9 cellular contexts compared by ENCODE assay signal in the genomic region with DNA sequence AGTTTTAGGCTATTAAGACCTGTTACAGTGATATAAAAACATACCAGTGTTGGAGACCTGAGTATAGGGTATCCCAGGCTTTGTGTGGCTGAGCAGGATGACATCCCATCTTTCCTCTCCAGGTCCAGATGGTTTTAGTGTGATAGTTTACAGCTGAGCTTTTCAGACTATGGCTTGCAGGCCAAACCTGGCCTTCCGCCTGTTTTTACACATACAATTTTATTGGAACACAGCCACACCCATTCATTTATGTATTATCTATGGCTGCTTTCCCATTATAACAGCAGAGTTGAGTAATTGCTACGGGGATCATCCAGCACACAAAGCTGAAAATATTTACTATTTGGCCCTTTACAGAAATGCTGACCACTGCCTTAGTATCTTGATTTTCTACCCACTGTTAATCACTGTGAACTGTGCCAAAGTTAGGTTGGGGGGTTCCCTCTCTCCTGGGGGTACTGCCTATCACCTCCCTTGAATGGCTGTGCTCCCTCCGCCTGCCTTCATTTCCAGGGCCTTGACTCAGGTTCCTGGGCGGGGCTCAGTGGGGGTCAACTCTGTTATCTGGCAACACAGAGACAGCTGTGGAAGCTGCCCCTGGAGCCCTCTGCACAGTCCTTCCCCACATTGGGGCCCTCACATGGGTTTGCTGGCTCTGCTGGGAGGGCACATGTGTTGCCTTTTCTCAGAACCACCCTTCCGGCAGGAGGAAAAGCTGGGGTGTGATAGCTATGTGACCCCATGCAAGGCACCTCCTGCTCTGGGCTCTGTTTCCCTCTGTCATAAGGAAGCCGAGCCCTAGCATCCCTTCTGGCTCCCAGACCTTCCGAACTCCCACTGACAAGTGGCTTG. TPM values are rescaled to one million over a fixed set of nuclear protein-coding genes. Genes with fewer than 3 reads are reported as not detected.
DNase-seq lines count a peak whose midpoint lies in the region; ATAC-seq, FAIRE-seq and TF ChIP-seq lines count a peak whose summit lies in the region.
"Had no signal": no experiment of that assay in that cellular context is flagged by ENCODE, and none has a peak within 500 bp of the region (broad histone marks: within the 10 kb centered on the region; RNA-seq: fewer than 3 reads in every experiment).

No MANE protein-coding gene starts in this region.

- H3K27ac ChIP-seq in VCaP, result peak overlapping the region; percentile 99
- peak overlapping the region; percentile 61 to 84 (median 74) for H3K27ac ChIP-seq in pancreas
- H3K27ac ChIP-seq in endodermal cell (ENCODE audit: low read depth, low read length), result no peak overlapping the region

- H3K27me3 ChIP-seq in pancreas (no peaks in the 10 kb centered on the region), endodermal cell (ENCODE audit: control insufficient read depth, insufficient read depth, low read length, poor library complexity, severe bottlenecking) (no peaks in the 10 kb centered on the region)

- no peaks in the 10 kb centered on the region for H3K9me3 Mint-ChIP-seq in endodermal cell

- 64 to 67% methylated on average over 7 of the region's 7 CpGs for WGBS in pancreas, 2 donors
- WGBS in endodermal cell (ENCODE audit: insufficient coverage in 1 of 2, insufficient read length in 1 of 2), 2 experiments, result 77 to 85% methylated on average over 3 to 7 of the region's 7 CpGs

- intact Hi-C loops in pancreas (cut with DNase I), result no loop called here

- no peaks in the 10 kb centered on the region for H3K27me3 Mint-ChIP-seq in endodermal cell (ENCODE audit: insufficient read depth)

- DNase-seq in EL (peak; percentile 56), fibroblast of pulmonary artery (ENCODE audit: low read depth) (peak; percentile 87), pancreas (peak in 1 of 6 donors; percentile 63), GM19239 (ENCODE audit: insufficient read length, low spot score) (no peak), endodermal cell (no peak), pons (ENCODE audit: low spot score) (no peak)
- DNase-seq: NCI-H2227 treated with DMSO at 0.1 percent for 48 hours had no signal

- H3K36me3 Mint-ChIP-seq in endodermal cell (ENCODE audit: low read depth), result peaks cover 34% of the 10 kb centered on the region

- FAIRE-seq in pancreas (lab: Jason Lieb, UNC) (no peak), GM19239 (lab: Jason Lieb, UNC) (no peak)

- H3K9me3 ChIP-seq in pancreas (no peaks in the 10 kb centered on the region), endodermal cell (ENCODE audit: control insufficient read depth, low read length) (peaks cover 5% of the 10 kb centered on the region)

- peaks cover 40% of the 10 kb centered on the region for H3K4me1 Mint-ChIP-seq in endodermal cell

- H3K4me1 ChIP-seq in pancreas (peaks cover 19 to 72% (median 50%) of the 10 kb centered on the region in 3 donors), endodermal cell (ENCODE audit: control insufficient read depth, insufficient read depth, low read length) (peaks cover 5% of the 10 kb centered on the region)

- TF ChIP-seq CTCF in VCaP (conservative IDR thresholded peaks at IDR 0.05), result no peak
- TF ChIP-seq CTCF in fibroblast of pulmonary artery (IDR thresholded peaks at IDR 0.05; ENCODE audit: low read length, missing control alignments), result no peak
- TF ChIP-seq CTCF in pancreas (IDR thresholded peaks at IDR 0.05), result no peak
- no peak for TF ChIP-seq CTCF in endodermal cell (conservative IDR thresholded peaks at IDR 0.05)

- no peaks in the 10 kb centered on the region for H3K36me3 ChIP-seq in pancreas
- peaks cover 62% of the 10 kb centered on the region for H3K36me3 ChIP-seq in endodermal cell (ENCODE audit: control insufficient read depth, insufficient read depth, low read length)

- ATAC-seq in pancreas, result no peak
- ATAC-seq in GM18868 (IDR thresholded peaks at IDR 0.05; ENCODE audit: unreplicated experiment), result no peak

- H3K4me3 Mint-ChIP-seq in endodermal cell, result no peak overlapping the region

- no peak overlapping the region for H3K9ac ChIP-seq in endodermal cell (ENCODE audit: extremely low read depth, low read length, poor library complexity, severe bottlenecking)

- H3K4me3 ChIP-seq in fibroblast of pulmonary artery (replicated peaks; ENCODE audit: low read depth, low read length), result no peak overlapping the region
- no peak overlapping the region for H3K4me3 ChIP-seq in pancreas
- H3K4me3 ChIP-seq in endodermal cell (ENCODE audit: low read length), result no peak overlapping the region

- no peak overlapping the region for H3K27ac Mint-ChIP-seq in endodermal cell

RNA-seq across cellular contexts. Expression of gene SH2D4B, which starts 40.3 kb away (rescaled TPM):
- total RNA-seq in pancreas (not detected), endodermal cell (under 1 TPM in 1 of 2 donors, not detected in 1; 0.13 TPM)
- under 1 TPM in 1 of 2 donors, not detected in 1; 0.02 TPM for polyA plus RNA-seq in pancreas
- polyA plus RNA-seq in endodermal cell (2013, experiment 1 of 2), result not detected
- 0.33 TPM for polyA plus RNA-seq in endodermal cell (2013, experiment 2 of 2)

RNA-seq across cellular contexts. Expression of gene TSPAN14, which starts 43.3 kb away (rescaled TPM):
- total RNA-seq in pancreas, result 10 to 100 TPM; 20.5 to 61.9 (median 26.2) TPM
- polyA plus RNA-seq in pancreas, result 10 to 100 TPM; 10.6 to 18.8 TPM
- total RNA-seq in endodermal cell, result 100 to 1,000 TPM; 121 to 123 TPM
- 142 TPM for polyA plus RNA-seq in endodermal cell (2013, experiment 1 of 2)
- polyA plus RNA-seq in endodermal cell (2013, experiment 2 of 2), result 127 TPM

Comparison
In these comparisons a context has a peak if more than half of its experiments do, and no peak if none do; other contexts are left out.
1. DNase-seq: peak in EL (single experiment) and fibroblast of pulmonary artery (single experiment); none in GM19239 (single experiment), endodermal cell (single experiment) and pons (single experiment).